In the genomic region with DNA sequence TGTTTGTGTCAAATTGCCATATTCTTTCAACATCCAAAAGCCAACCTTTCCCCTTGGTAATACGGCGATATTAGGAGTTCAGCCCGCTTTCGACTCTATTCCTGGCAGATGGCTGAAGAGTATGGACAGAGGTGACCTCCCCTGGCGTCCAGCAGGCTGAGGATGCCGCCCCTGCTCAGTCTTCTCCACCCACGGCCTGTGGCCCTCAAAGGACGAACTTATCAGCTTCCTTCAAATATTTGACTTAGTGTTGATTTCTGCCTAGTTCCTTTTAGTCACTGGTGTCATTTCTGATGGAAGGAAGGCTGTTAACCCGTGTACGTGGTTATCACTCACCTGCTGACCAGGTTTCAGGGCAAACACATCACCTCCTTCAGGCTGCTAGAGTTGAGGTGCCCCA, we compare ENCODE assay signal across 21 cellular contexts.
DNase-seq lines count a peak whose midpoint lies in the region; ATAC-seq lines count a peak whose summit lies in the region.
"Had no signal": no experiment of that assay in that cellular context is flagged by ENCODE, and none has a peak within 500 bp of the region (broad histone marks: within the 10 kb centered on the region; RNA-seq: fewer than 3 reads in every experiment).

No MANE protein-coding gene starts in this region.

- H3K27ac Mint-ChIP-seq in T-helper 17 cell: no peak overlapping the region

- H3K27ac ChIP-seq in skeletal muscle tissue (ENCODE audit: low read depth, low read length): no peak overlapping the region
- H3K27ac ChIP-seq: Peyer's patch, upper lobe of left lung had no signal

- peaks cover 8 to 35% (median 31%) of the 10 kb centered on the region in 3 donors for H3K27me3 ChIP-seq in skeletal muscle tissue (ENCODE audit: control insufficient read depth in 3 of 3, insufficient read depth in 3 of 3, low read length in 3 of 3)
- H3K27me3 ChIP-seq: Peyer's patch, upper lobe of left lung had no signal

- H3K36me3 Mint-ChIP-seq in T-helper 17 cell (ENCODE audit: low read depth): peaks cover 2% of the 10 kb centered on the region

- H3K4me1 Mint-ChIP-seq in T-helper 17 cell: peaks cover 2% of the 10 kb centered on the region

- H3K27me3 Mint-ChIP-seq in T-helper 17 cell: no peaks in the 10 kb centered on the region

- H3K4me3 ChIP-seq in skeletal muscle tissue (ENCODE audit: low read length in 3 of 3): peak overlapping the region in 1 of 3 donors; percentile 34
- H3K4me3 ChIP-seq: lung, Peyer's patch, upper lobe of left lung had no signal

- DNase-seq in NCI-H1092 treated with DMSO at 0.1 percent for 48 hours (lab: John Stamatoyannopoulos, UW): peak; percentile 46
- no peak for DNase-seq in NCI-H1092 (lab: John Stamatoyannopoulos, UW)
- no peak for DNase-seq in T-helper 17 cell
- peak; percentile 11 for DNase-seq in left cardiac atrium
- no peak for DNase-seq in activated gamma-delta T cell treated with Interleukin-2 at 50 U/mL for 16 hours
- DNase-seq in NCI-H187 treated with DMSO at 0.1 percent for 48 hours (lab: John Stamatoyannopoulos, UW): no peak
- DNase-seq: 8988T; activated CD4-positive, alpha-beta T cell treated with anti-CD3 and anti-CD28 coated beads, Interleukin-2, amount 50 U/mL, for 48 hours; activated effector memory CD4-positive, alpha-beta T cell treated with Interleukin-2 at 50 U/mL for 16 hours; AML-193; hippocampal formation; islet precursor cell; Kasumi-1; NCI-H1048; NCI-H2081 treated with DMSO at 0.1 percent for 48 hours; NK-92 treated with Interleukin-12 subunit alpha and Interleukin-12 subunit beta, amount 100 ng/mL, for 24 hours; upper lobe of left lung had no signal

- ATAC-seq in T-helper 17 cell: no peak
- no peak for ATAC-seq in left cardiac atrium
- no peak for ATAC-seq in HG03095 (IDR thresholded peaks at IDR 0.05; ENCODE audit: unreplicated experiment)

- intact Hi-C loops in left cardiac atrium (cut with DNase I): no loop called here

- peaks cover 22 to 27% (median 22%) of the 10 kb centered on the region in 3 donors for H3K4me1 ChIP-seq in skeletal muscle tissue (ENCODE audit: control insufficient read depth in 3 of 3, insufficient read depth in 3 of 3, low read length in 3 of 3)

- H3K9me3 ChIP-seq in T-helper 17 cell (ENCODE audit: control insufficient read depth, low read length, poor library complexity, severe bottlenecking) (no peaks in the 10 kb centered on the region), skeletal muscle tissue (ENCODE audit: control insufficient read depth in 3 of 3, low read length in 3 of 3) (no peaks in the 10 kb centered on the region)
- H3K9me3 ChIP-seq: Peyer's patch, upper lobe of left lung had no signal

- peaks cover 0 to 5% (median 4%) of the 10 kb centered on the region in 3 donors for H3K36me3 ChIP-seq in skeletal muscle tissue (ENCODE audit: control insufficient read depth in 3 of 3, insufficient read depth in 3 of 3, low read length in 3 of 3)
- H3K36me3 ChIP-seq: Peyer's patch had no signal

- peak overlapping the region in 2 of 3 donors; percentile 4 to 51 for H3K9ac ChIP-seq in skeletal muscle tissue (ENCODE audit: low read depth in 1 of 3, low read length in 3 of 3)

- peak overlapping the region; percentile 36 for H3K4me3 Mint-ChIP-seq in T-helper 17 cell

Comparison
In these comparisons a context has a peak if more than half of its experiments do, and no peak if none do; other contexts are left out.
1. DNase-seq: peak in NCI-H1092 treated with DMSO at 0.1 percent for 48 hours (single experiment) and left cardiac atrium (single experiment); none in NCI-H1092 (single experiment), T-helper 17 cell (0 of 3), activated gamma-delta T cell treated with Interleukin-2 at 50 U/mL for 16 hours (single experiment) and NCI-H187 treated with DMSO at 0.1 percent for 48 hours (single experiment).